In the genomic region with DNA sequence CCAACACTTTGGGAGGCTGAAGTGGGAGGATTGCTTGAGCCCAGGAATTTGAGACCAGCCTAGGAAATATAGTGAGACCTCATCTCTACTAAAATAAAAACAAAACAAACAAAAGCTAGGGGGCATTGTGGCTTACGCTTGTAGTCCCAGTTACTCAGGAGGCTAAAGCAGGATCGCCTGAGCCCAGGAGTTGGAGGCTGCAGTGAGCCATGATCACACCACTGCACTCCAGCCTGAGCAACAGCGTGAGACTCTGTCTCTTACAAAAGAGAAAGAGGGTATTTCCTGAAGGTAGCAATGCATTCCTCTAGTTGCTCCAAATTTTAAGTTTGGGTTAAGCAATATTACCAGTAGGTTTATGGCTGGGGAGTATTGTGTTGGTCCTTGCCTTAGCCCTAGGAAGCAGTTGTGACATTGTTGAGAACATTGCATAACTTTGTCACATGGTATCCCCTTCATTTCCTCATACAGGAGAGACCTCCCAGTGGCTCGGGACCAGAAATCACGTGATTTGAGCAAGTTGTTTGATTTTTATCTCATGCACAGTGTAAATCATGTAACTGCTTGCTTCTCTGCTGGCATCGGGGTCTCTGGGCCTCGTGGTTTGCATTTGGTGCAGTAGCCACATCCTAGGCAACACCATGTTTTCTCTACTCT, we compare ENCODE assay signal across 10 cellular contexts. TPM values are rescaled to one million over a fixed set of nuclear protein-coding genes. Genes with fewer than 3 reads are reported as not detected.
DNase-seq lines count a peak whose midpoint lies in the region; ATAC-seq lines count a peak whose summit lies in the region.
"Had no signal": no experiment of that assay in that cellular context is flagged by ENCODE, and none has a peak within 500 bp of the region (broad histone marks: within the 10 kb centered on the region; RNA-seq: fewer than 3 reads in every experiment).

No MANE protein-coding gene starts in this region.

- peaks cover 12% of the 10 kb centered on the region for H3K4me1 Mint-ChIP-seq in activated CD4-positive, alpha-beta T cell treated with anti-CD3 and anti-CD28 coated beads, Interleukin-2, amount 10 ng/mL, durations not matched to agents 24 days and 14 days

- ATAC-seq in right cardiac atrium: peak; percentile 50 to 53

- H3K9me3 ChIP-seq in right cardiac atrium (ENCODE audit: control insufficient read depth, low read length) (no peaks in the 10 kb centered on the region), skeletal muscle tissue (ENCODE audit: control insufficient read depth in 3 of 3, low read length in 3 of 3) (no peaks in the 10 kb centered on the region)
- H3K9me3 ChIP-seq: MG63 had no signal

- no peak overlapping the region for H3K4me3 Mint-ChIP-seq in activated CD4-positive, alpha-beta T cell treated with anti-CD3 and anti-CD28 coated beads, Interleukin-2, amount 10 ng/mL, durations not matched to agents 24 days and 14 days

- H3K9ac ChIP-seq in skeletal muscle tissue (ENCODE audit: low read depth in 1 of 3, low read length in 3 of 3): no peak overlapping the region

- H3K36me3 Mint-ChIP-seq in activated CD4-positive, alpha-beta T cell treated with anti-CD3 and anti-CD28 coated beads, Interleukin-2, amount 10 ng/mL, durations not matched to agents 24 days and 14 days (ENCODE audit: low read depth): no peaks in the 10 kb centered on the region

- no peaks in the 10 kb centered on the region for H3K36me3 ChIP-seq in skeletal muscle tissue (ENCODE audit: control insufficient read depth in 3 of 3, insufficient read depth in 3 of 3, low read length in 3 of 3)
- H3K36me3 ChIP-seq: MG63 had no signal

- H3K27ac ChIP-seq in right cardiac atrium (ENCODE audit: low read length): peak overlapping the region; percentile 6
- peak overlapping the region; percentile 4 for H3K27ac ChIP-seq in skeletal muscle tissue (ENCODE audit: low read depth, low read length)

- H3K27me3 Mint-ChIP-seq in activated CD4-positive, alpha-beta T cell treated with anti-CD3 and anti-CD28 coated beads, Interleukin-2, amount 10 ng/mL, durations not matched to agents 24 days and 14 days: peaks cover 12% of the 10 kb centered on the region

- H3K27me3 ChIP-seq in right cardiac atrium (ENCODE audit: control insufficient read depth, insufficient read depth) (no peaks in the 10 kb centered on the region), skeletal muscle tissue (ENCODE audit: control insufficient read depth in 3 of 3, insufficient read depth in 3 of 3, low read length in 3 of 3) (no peaks in the 10 kb centered on the region)
- H3K27me3 ChIP-seq: MG63 had no signal

- H3K27ac Mint-ChIP-seq in activated CD4-positive, alpha-beta T cell treated with anti-CD3 and anti-CD28 coated beads, Interleukin-2, amount 10 ng/mL, durations not matched to agents 24 days and 14 days: no peak overlapping the region

- intact Hi-C loops in right cardiac atrium (cut with DNase I): no loop called here
- intact Hi-C loops in activated CD4-positive, alpha-beta T cell treated with anti-CD3 and anti-CD28 coated beads, Interleukin-2, amount 10 ng/mL, durations not matched to agents 24 days and 14 days (cut with micrococcal nuclease): no loop called here

- H3K4me1 ChIP-seq in right cardiac atrium (ENCODE audit: control insufficient read depth, insufficient read depth, low read length) (peaks cover 5% of the 10 kb centered on the region), skeletal muscle tissue (ENCODE audit: control insufficient read depth in 3 of 3, insufficient read depth in 3 of 3, low read length in 3 of 3) (peaks cover 4 to 16% (median 6%) of the 10 kb centered on the region in 3 donors)

- no peak overlapping the region for H3K4me3 ChIP-seq in right cardiac atrium (ENCODE audit: low read length)
- H3K4me3 ChIP-seq in skeletal muscle tissue (ENCODE audit: low read length in 3 of 3): no peak overlapping the region
- H3K4me3 ChIP-seq: MG63 had no signal

- DNase-seq in GF-D8 (lab: John Stamatoyannopoulos, UW) (peak; percentile 99), SIG-M5 treated with dmso at 0.1 percent for 504 hours (lab: John Stamatoyannopoulos, UW; ENCODE audit: unreplicated experiment) (peak; percentile 98), right cardiac atrium (peak in 2 of 3 donors; percentile 47 to 72), NCI-H446 treated with DMSO at 0.1 percent for 48 hours (lab: John Stamatoyannopoulos, UW) (no peak), cerebellum (ENCODE audit: low spot score) (no peak), retina (no peak)
- DNase-seq in activated CD4-positive, alpha-beta T cell treated with anti-CD3 and anti-CD28 coated beads, Interleukin-2, amount 10 ng/mL, durations not matched to agents 24 days and 14 days: no peak
- DNase-seq: MG63; stimulated activated CD4-positive, alpha-beta T cell treated with anti-CD3 and anti-CD28 coated beads, Interleukin-4, amount 100 ng/mL, for 1 hour had no signal

- H3K9me3 Mint-ChIP-seq in activated CD4-positive, alpha-beta T cell treated with anti-CD3 and anti-CD28 coated beads, Interleukin-2, amount 10 ng/mL, durations not matched to agents 24 days and 14 days: no peaks in the 10 kb centered on the region

- WGBS in right cardiac atrium: 49% methylated on average over 7 of the region's 7 CpGs

RNA-seq across cellular contexts. Expression of a gene that starts 23.3 kb away (rescaled TPM):
- 100 to 1,000 TPM; 149 to 291 (median 238) TPM for total RNA-seq in right cardiac atrium
- polyA plus RNA-seq in right cardiac atrium: 141 TPM
- total RNA-seq in skeletal muscle tissue: 101 TPM
- total RNA-seq in activated CD4-positive, alpha-beta T cell treated with anti-CD3 and anti-CD28 coated beads, Interleukin-2, amount 10 ng/mL, durations not matched to agents 24 days and 14 days: 2.2 and 2.9 TPM in 2 replicates
- 76.5 TPM for total RNA-seq in cerebellum

RNA-seq across cellular contexts. Expression of a gene that starts 39.5 kb away (rescaled TPM):
- 10 to 100 TPM; 22.2 to 35.3 (median 27.0) TPM for total RNA-seq in right cardiac atrium
- 15.5 TPM for polyA plus RNA-seq in right cardiac atrium
- 16.2 TPM for total RNA-seq in skeletal muscle tissue
- 42.0 and 46.4 TPM in 2 replicates for total RNA-seq in activated CD4-positive, alpha-beta T cell treated with anti-CD3 and anti-CD28 coated beads, Interleukin-2, amount 10 ng/mL, durations not matched to agents 24 days and 14 days
- total RNA-seq in cerebellum: 14.2 TPM

RNA-seq across cellular contexts. Expression of a gene that starts 44.8 kb away (rescaled TPM):
- total RNA-seq in right cardiac atrium: 10 to 100 TPM; 24.6 to 34.5 (median 26.3) TPM
- 17.8 TPM for polyA plus RNA-seq in right cardiac atrium
- total RNA-seq in skeletal muscle tissue: 20.9 TPM
- total RNA-seq in activated CD4-positive, alpha-beta T cell treated with anti-CD3 and anti-CD28 coated beads, Interleukin-2, amount 10 ng/mL, durations not matched to agents 24 days and 14 days: 84.6 and 90.3 TPM in 2 replicates
- 18.9 TPM for total RNA-seq in cerebellum

Comparison
In these comparisons a context has a peak if more than half of its experiments do, and no peak if none do; other contexts are left out.
1. DNase-seq: peak in GF-D8 (single experiment), SIG-M5 treated with dmso at 0.1 percent for 504 hours (single experiment) and right cardiac atrium (2 of 3); none in NCI-H446 treated with DMSO at 0.1 percent for 48 hours (single experiment), activated CD4-positive, alpha-beta T cell treated with anti-CD3 and anti-CD28 coated beads, Interleukin-2, amount 10 ng/mL, durations not matched to agents 24 days and 14 days (single experiment), cerebellum (single experiment) and retina (single experiment).
2. RNA of a gene that starts 23.3 kb away (total RNA-seq): 149 to 291 TPM in right cardiac atrium, 101 TPM in skeletal muscle tissue (single experiment) and 76.5 TPM in cerebellum (single experiment); 2.2 to 2.9 TPM in activated CD4-positive, alpha-beta T cell treated with anti-CD3 and anti-CD28 coated beads, Interleukin-2, amount 10 ng/mL, durations not matched to agents 24 days and 14 days; every median in the first group is over 10 times any median in the second.